In genomic region chr15:59392299-59392698, GRCh38 we compare ENCODE assay signal across 23 cellular contexts.
"Had no signal": no experiment of that assay in that cellular context is flagged by ENCODE, and none has a peak within 500 bp of the region (broad histone marks: within the 10 kb centered on the region; RNA-seq: fewer than 3 reads in every experiment).

No MANE protein-coding gene starts in this region.

- H3K4me1 Mint-ChIP-seq: mesothelial cell of epicardium had no signal

- ATAC-seq: natural killer cell, upper lobe of right lung had no signal

- H3K4me1 ChIP-seq: left ventricle myocardium inferior, right atrium auricular region, right lobe of liver, upper lobe of right lung had no signal

- H3K4me3 ChIP-seq: left ventricle myocardium inferior, lung, ovary, right atrium auricular region, right lobe of liver, smooth muscle cell, suprapubic skin, thoracic aorta, tibial artery, upper lobe of right lung had no signal

- DNase-seq: islet precursor cell; left ventricle myocardium inferior; mesendoderm; naive B cell; natural killer cell; ovary; right lobe of liver; stimulated activated CD4-positive, alpha-beta T cell treated with anti-CD3 and anti-CD28 coated beads, Interleukin-12 subunit alpha, Interleukin-12 subunit beta, amount 100 ng/mL, for 4 hours; stimulated activated CD4-positive, alpha-beta T cell treated with anti-CD3 and anti-CD28 coated beads, Interleukin-15, amount 100 ng/mL, for 24 hours; stimulated activated CD4-positive, alpha-beta T cell treated with anti-CD3 and anti-CD28 coated beads, Interleukin-2, amount 100 ng/mL, for 24 hours; stimulated activated CD4-positive, alpha-beta T cell treated with anti-CD3 and anti-CD28 coated beads, Interleukin-4, amount 100 ng/mL, for 1 hour; stimulated activated naive CD4-positive, alpha-beta T cell; tibial artery; trophoblast cell; upper lobe of right lung had no signal

- H3K36me3 ChIP-seq: left ventricle myocardium inferior, ovary, right atrium auricular region, right lobe of liver, suprapubic skin, thoracic aorta, tibial artery, upper lobe of right lung had no signal

- H3K27ac ChIP-seq: left ventricle myocardium inferior, ovary, right atrium auricular region, right lobe of liver, suprapubic skin, thoracic aorta, tibial artery, upper lobe of right lung had no signal

- H3K27me3 ChIP-seq: ovary, right atrium auricular region, right lobe of liver, suprapubic skin, tibial artery, upper lobe of right lung had no signal

- H3K9me3 Mint-ChIP-seq: mesothelial cell of epicardium; natural killer cell; stimulated activated naive CD8-positive, alpha-beta T cell treated with anti-CD3 and anti-CD28 coated beads, Interleukin-15, Interleukin-2, amounts not matched to agents 100 ng/mL and 50 ng/mL, for 24 hours had no signal

- H3K27ac Mint-ChIP-seq: mesothelial cell of epicardium; natural killer cell; progenitor cell of endocrine pancreas; stimulated activated naive CD8-positive, alpha-beta T cell treated with anti-CD3 and anti-CD28 coated beads, Interleukin-15, Interleukin-2, amounts not matched to agents 100 ng/mL and 50 ng/mL, for 24 hours had no signal

- H3K9me3 ChIP-seq: left ventricle myocardium inferior, ovary, right atrium auricular region, right lobe of liver, suprapubic skin, thoracic aorta, tibial artery, upper lobe of right lung had no signal

- H3K4me2 ChIP-seq: smooth muscle cell had no signal

- H3K36me3 Mint-ChIP-seq: mesothelial cell of epicardium, naive B cell, natural killer cell had no signal

- H3K27me3 Mint-ChIP-seq: naive B cell had no signal

- H3K4me3 Mint-ChIP-seq: mesothelial cell of epicardium; natural killer cell; stimulated activated naive CD8-positive, alpha-beta T cell treated with anti-CD3 and anti-CD28 coated beads, Interleukin-15, Interleukin-2, amounts not matched to agents 100 ng/mL and 50 ng/mL, for 24 hours had no signal
